In the genomic region with DNA sequence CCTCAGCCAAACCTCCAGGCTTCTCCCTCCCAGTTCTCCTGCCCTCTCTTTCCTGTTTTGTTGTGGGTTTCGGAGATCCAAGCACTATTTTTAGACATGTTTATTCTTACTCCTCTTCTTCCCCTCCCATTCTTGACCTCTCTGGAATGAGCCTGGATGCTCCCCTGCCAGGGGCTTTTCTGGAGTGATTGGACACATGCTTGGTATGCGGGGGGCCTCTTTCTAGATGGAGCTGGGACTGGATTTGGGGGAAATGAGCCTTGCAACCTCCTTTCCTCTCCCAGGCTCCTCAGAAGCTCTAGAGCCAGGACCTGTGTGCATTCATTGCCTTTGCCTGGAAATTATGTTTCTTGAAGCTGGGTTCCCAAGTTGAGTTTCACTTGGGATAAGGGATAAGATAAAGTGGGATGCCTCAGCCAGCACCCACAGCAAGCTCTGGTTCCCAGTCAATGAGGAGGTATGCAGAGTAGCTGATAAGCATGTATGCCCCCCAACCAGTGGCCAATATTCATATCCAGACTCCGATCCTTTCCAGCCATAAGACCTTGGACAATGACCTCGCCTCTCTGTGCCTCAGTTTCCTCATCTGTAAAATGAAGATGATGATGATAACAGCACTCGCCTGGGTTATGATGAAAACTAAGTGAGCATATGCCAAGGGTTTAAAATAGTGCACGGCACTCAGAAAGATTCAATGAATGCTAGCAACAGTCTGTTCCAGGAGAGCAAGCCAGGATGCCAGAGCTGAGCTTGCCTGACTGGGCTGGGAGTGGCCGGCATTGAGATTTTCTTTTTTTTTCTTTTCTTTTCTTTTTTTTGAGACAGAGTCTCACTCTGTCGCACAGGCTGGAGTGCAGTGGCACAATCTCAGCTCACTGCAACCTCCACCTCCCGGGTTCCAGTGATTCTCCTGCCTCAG, we compare ENCODE assay signal across 12 cellular contexts.
A peak's percentile ranks its signal among the peaks of the same experiment; 100 is the strongest.
DNase-seq lines count a peak whose midpoint lies in the region; ATAC-seq, FAIRE-seq and TF ChIP-seq lines count a peak whose summit lies in the region.
"Had no signal": no experiment of that assay in that cellular context is flagged by ENCODE, and none has a peak within 500 bp of the region (broad histone marks: within the 10 kb centered on the region; RNA-seq: fewer than 3 reads in every experiment).

No MANE protein-coding gene starts in this region.

- peaks cover 0 to 19% (median 8%) of the 10 kb centered on the region in 11 donors for H3K9me3 ChIP-seq in heart right ventricle

- intact Hi-C loops in Right ventricle myocardium inferior (cut with DNase I), result loop anchor here (5.0 to 10.0 kb wide), 5 partner anchors 84 to 714 kb away; no protein-coding TSS in a partner anchor
- intact Hi-C loops in cardiac septum (cut with DNase I), result loop anchor here (2.0 to 5.0 kb wide), 3 partner anchors 384 to 729 kb away; no protein-coding TSS in a partner anchor
- intact Hi-C loops in heart right ventricle (cut with DNase I), result loop anchor here (2.0 to 10.0 kb wide), 22 partner anchors 111 to 729 kb away; partner anchors contain the start of gene NCOR2 (in 6 of the 10)

- CTCF ChIA-PET in HEK293T (lab: Yijun Ruan, JAX), result interaction anchor here (0.6 to 1.1 kb wide), 4 partner anchors 67 to 419 kb away, joined by 3 to 5 read pairs (median 4); no protein-coding TSS in a partner anchor

- ATAC-seq in Right ventricle myocardium inferior, result peak; percentile 38
- ATAC-seq in heart right ventricle, result peak; percentile 16 to 78 (median 58)

- 52 to 55% methylated on average over 9 of the region's 9 CpGs for WGBS in heart right ventricle, 2 donors

- no peak for FAIRE-seq in GM19239 (lab: Jason Lieb, UNC)
- FAIRE-seq: A204.1 had no signal

- no peak for DNase-seq in Right ventricle myocardium inferior (ENCODE audit: missing footprints)
- DNase-seq in cardiac septum (ENCODE audit: low spot score), result no peak
- DNase-seq in heart right ventricle, result no peak
- no peak for DNase-seq in HEK293T (ENCODE audit: extremely low spot score)
- DNase-seq in GM19239 (ENCODE audit: insufficient read length, low spot score), result no peak
- DNase-seq in NOMO-1 treated with dmso at 0.1 percent for 144 hours (lab: John Stamatoyannopoulos, UW; ENCODE audit: unreplicated experiment), result no peak
- DNase-seq in AG08395 (ENCODE audit: low spot score), result no peak
- DNase-seq: amygdala, DND-41, nephron progenitor cell had no signal

- no peaks in the 10 kb centered on the region for H3K36me3 ChIP-seq in heart right ventricle
- H3K36me3 ChIP-seq in rectal smooth muscle tissue (ENCODE audit: control insufficient read depth, insufficient read depth, low read length), result no peaks in the 10 kb centered on the region

- H3K27me3 ChIP-seq in heart right ventricle (no peaks in the 10 kb centered on the region), rectal smooth muscle tissue (ENCODE audit: control insufficient read depth, insufficient read depth, low read length) (no peaks in the 10 kb centered on the region)

- H3K4me3 ChIP-seq in heart right ventricle (no peak overlapping the region), rectal smooth muscle tissue (ENCODE audit: low read length) (no peak overlapping the region)

- peaks cover 6 to 55% (median 37%) of the 10 kb centered on the region in 9 donors for H3K4me1 ChIP-seq in heart right ventricle
- peaks cover 29% of the 10 kb centered on the region for H3K4me1 ChIP-seq in rectal smooth muscle tissue (ENCODE audit: control insufficient read depth, insufficient read depth, low read length)

- no peak for TF ChIP-seq CTCF in heart right ventricle (IDR thresholded peaks at IDR 0.05)

- H3K9ac ChIP-seq in rectal smooth muscle tissue (ENCODE audit: low read length), result no peak overlapping the region

- H3K27ac ChIP-seq in heart right ventricle (peak overlapping the region; percentile 51 to 87 (median 78)), rectal smooth muscle tissue (ENCODE audit: low read depth, low read length) (peak overlapping the region; percentile 79)

- POLR2A ChIA-PET in HEK293T (lab: Yijun Ruan, JAX), result no interaction called here

TF ChIP-seq in HEK293T, 16 proteins besides CTCF, POLR2A, EP300 and RAD21:
- TF ChIP-seq FOXM1 (IDR thresholded peaks at IDR 0.05; ENCODE audit: borderline replicate concordance) (no peak), FOXK2 (IDR thresholded peaks at IDR 0.05) (no peak), CTBP1 (IDR thresholded peaks at IDR 0.05; ENCODE audit: borderline replicate concordance) (no peak), SP1 (IDR thresholded peaks at IDR 0.05) (no peak), HDGF (IDR thresholded peaks at IDR 0.05; ENCODE audit: borderline replicate concordance) (no peak), ARNT (IDR thresholded peaks at IDR 0.05) (no peak), ZNF384 (IDR thresholded peaks at IDR 0.05) (no peak), NFRKB (IDR thresholded peaks at IDR 0.05) (no peak), BHLHE40 (IDR thresholded peaks at IDR 0.05; ENCODE audit: borderline replicate concordance) (no peak), PKNOX1 (IDR thresholded peaks at IDR 0.05) (no peak), SUZ12 (IDR thresholded peaks at IDR 0.05) (no peak), LEF1 (IDR thresholded peaks at IDR 0.05; ENCODE audit: borderline replicate concordance) (no peak), FOXA1 (IDR thresholded peaks at IDR 0.05) (no peak), ELF4 (IDR thresholded peaks at IDR 0.05) (no peak), L3MBTL2 (conservative IDR thresholded peaks at IDR 0.05) (no peak), TARDBP (IDR thresholded peaks at IDR 0.05) (no peak)
